In genomic region chr6:150417899-150418824, GRCh38 we compare ENCODE assay signal across 8 cellular contexts. TPM values are rescaled to one million over a fixed set of nuclear protein-coding genes. Genes with fewer than 3 reads are reported as not detected.
A peak's percentile ranks its signal among the peaks of the same experiment; 100 is the strongest.
DNase-seq lines count a peak whose midpoint lies in the region; ATAC-seq and TF ChIP-seq lines count a peak whose summit lies in the region.

No MANE protein-coding gene starts in this region.

- peaks cover 29% of the 10 kb centered on the region for H3K4me1 Mint-ChIP-seq in activated CD8-positive, alpha-beta memory T cell treated with anti-CD3 and anti-CD28 coated beads, Interleukin-2, amount 10 ng/mL, durations not matched to agents 7 days and 5 days

- no peaks in the 10 kb centered on the region for H3K9me2 ChIP-seq in MM.1S (replicated peaks; ENCODE audit: insufficient read depth, low read length)

- peak; percentile 60 for TF ChIP-seq CTCF in MM.1S (IDR thresholded peaks at IDR 0.05; ENCODE audit: low read length)
- TF ChIP-seq CTCF in dorsolateral prefrontal cortex (IDR thresholded peaks at IDR 0.05 in 54 of 56, conservative IDR thresholded peaks at IDR 0.05 in 2 of 56; ENCODE audit: low read depth in 1 of 56, partially characterized antibody in 56 of 56): peak; percentile 56 to 93 (median 84)

- CTCF ChIA-PET in activated CD8-positive, alpha-beta memory T cell treated with anti-CD3 and anti-CD28 coated beads, Interleukin-2, amount 10 ng/mL, durations not matched to agents 7 days and 5 days (lab: Charles Lee): interaction anchor here (0.6 to 4.8 kb wide), 41 partner anchors 10 to 906 kb away, joined by 3 to 95 read pairs (median 4); partner anchors contain the start of genes MTHFD1L and PLEKHG1

- H3K27ac Mint-ChIP-seq in activated CD8-positive, alpha-beta memory T cell treated with anti-CD3 and anti-CD28 coated beads, Interleukin-2, amount 10 ng/mL, durations not matched to agents 7 days and 5 days: peak overlapping the region; percentile 77

- H3K4me1 ChIP-seq in MM.1S (ENCODE audit: low read length) (0 out of 2 replicates have a peak, but pooled peaks cover 3% of the 10 kb centered on the region), thymus (ENCODE audit: control insufficient read depth, insufficient read depth, low read length) (peaks cover 4% of the 10 kb centered on the region)

- H3K27me3 Mint-ChIP-seq in activated CD8-positive, alpha-beta memory T cell treated with anti-CD3 and anti-CD28 coated beads, Interleukin-2, amount 10 ng/mL, durations not matched to agents 7 days and 5 days: peaks cover 26% of the 10 kb centered on the region

- no peaks in the 10 kb centered on the region for H3K79me2 ChIP-seq in MM.1S (ENCODE audit: low read length)

- H4K20me1 ChIP-seq in MM.1S (ENCODE audit: insufficient read depth, low read length): no peaks in the 10 kb centered on the region

- peak; percentile 63 for DNase-seq in activated CD8-positive, alpha-beta memory T cell treated with anti-CD3 and anti-CD28 coated beads, Interleukin-2, amount 10 ng/mL, durations not matched to agents 7 days and 5 days
- no peak for DNase-seq in activated CD8-positive, alpha-beta memory T cell treated with anti-CD3 and anti-CD28 coated beads for 24 hours
- DNase-seq in H4 (ENCODE audit: low spot score): peak; percentile 84
- peak; percentile 67 for DNase-seq in MM.1S
- peak; percentile 58 for DNase-seq in SKM-1 (lab: John Stamatoyannopoulos, UW; ENCODE audit: unreplicated experiment)
- DNase-seq in dorsolateral prefrontal cortex: peak in 2 of 10 donors; percentile 20 to 40
- peak; percentile 80 to 94 for DNase-seq in lung microvascular endothelial cell (ENCODE audit: low read depth in 2 of 2)

- no peak overlapping the region for H3K27ac ChIP-seq in MM.1S (ENCODE audit: low read length)
- peak overlapping the region in 28 of 59 donors; percentile 1 to 80 (median 58) for H3K27ac ChIP-seq in dorsolateral prefrontal cortex
- peak overlapping the region; percentile 2 for H3K27ac ChIP-seq in thymus (ENCODE audit: low read depth)

- WGBS in thymus: 4% methylated on average over 12 of the region's 12 CpGs

- H3K4me2 ChIP-seq in MM.1S (ENCODE audit: low read depth, low read length): peak overlapping the region; percentile 54; the same call in 1 of the 2 replicates

- no peaks in the 10 kb centered on the region for H3F3A ChIP-seq in MM.1S (ENCODE audit: insufficient read depth, low read length)

- H3K36me3 Mint-ChIP-seq in activated CD8-positive, alpha-beta memory T cell treated with anti-CD3 and anti-CD28 coated beads, Interleukin-2, amount 10 ng/mL, durations not matched to agents 7 days and 5 days: peaks cover 2% of the 10 kb centered on the region

- intact Hi-C loops in dorsolateral prefrontal cortex (cut with DNase I): loop anchor here (1.0 to 2.0 kb wide), 2 partner anchors 396 to 397 kb away; no protein-coding TSS in a partner anchor

- peak overlapping the region; percentile 68 for H3K4me3 Mint-ChIP-seq in activated CD8-positive, alpha-beta memory T cell treated with anti-CD3 and anti-CD28 coated beads, Interleukin-2, amount 10 ng/mL, durations not matched to agents 7 days and 5 days

- H3K4me3 ChIP-seq in MM.1S (ENCODE audit: low read length): no peak overlapping the region
- H3K4me3 ChIP-seq in dorsolateral prefrontal cortex: peak overlapping the region; percentile 2 to 69 (median 48)
- H3K4me3 ChIP-seq in thymus (ENCODE audit: low read length): peak overlapping the region; percentile 64

- H3K27me3 ChIP-seq in MM.1S (replicated peaks; ENCODE audit: insufficient read depth, low read length) (no peaks in the 10 kb centered on the region), dorsolateral prefrontal cortex (peaks cover 0 to 4% (median 0%) of the 10 kb centered on the region in 45 donors), thymus (ENCODE audit: control insufficient read depth, insufficient read depth) (peaks cover 2% of the 10 kb centered on the region)

- peak; percentile 76 for ATAC-seq in activated CD8-positive, alpha-beta memory T cell treated with anti-CD3 and anti-CD28 coated beads, Interleukin-2, amount 10 ng/mL, durations not matched to agents 7 days and 5 days

- H3K9me3 ChIP-seq in MM.1S (replicated peaks; ENCODE audit: insufficient read depth, low read length): no peaks in the 10 kb centered on the region
- H3K9me3 ChIP-seq in thymus (ENCODE audit: control insufficient read depth): no peaks in the 10 kb centered on the region

- H3K36me3 ChIP-seq in MM.1S (replicated peaks; ENCODE audit: insufficient read depth, low read length): no peaks in the 10 kb centered on the region
- no peaks in the 10 kb centered on the region for H3K36me3 ChIP-seq in thymus (ENCODE audit: control insufficient read depth, insufficient read depth)

- H3K9me3 Mint-ChIP-seq in activated CD8-positive, alpha-beta memory T cell treated with anti-CD3 and anti-CD28 coated beads, Interleukin-2, amount 10 ng/mL, durations not matched to agents 7 days and 5 days (ENCODE audit: low read depth): no peaks in the 10 kb centered on the region

- no peak overlapping the region for H3K9ac ChIP-seq in MM.1S (ENCODE audit: low read length)

- no peak overlapping the region for H2AFZ ChIP-seq in MM.1S (ENCODE audit: low read length)

RNA-seq across cellular contexts. Expression of gene IYD, which starts 49.4 kb away (rescaled TPM):
- total RNA-seq in activated CD8-positive, alpha-beta memory T cell treated with anti-CD3 and anti-CD28 coated beads, Interleukin-2, amount 10 ng/mL, durations not matched to agents 7 days and 5 days: not detected
- not detected in 2 replicates for total RNA-seq in H4 (2014; rRNA removed; shearing (Covaris generic))
- total RNA-seq in dorsolateral prefrontal cortex (under 1 TPM in 5 of 120 experiments, not detected in 115; 0.07 to 0.49 (median 0.10) TPM), lung microvascular endothelial cell (under 0.01 TPM in 1 of 2 replicates, not detected in the other)
- polyA plus RNA-seq in thymus: 0.02 TPM
